In genomic region chr5:97844797-97845196, GRCh38 we compare ENCODE assay signal across 30 cellular contexts.
DNase-seq lines count a peak whose midpoint lies in the region; ATAC-seq and TF ChIP-seq lines count a peak whose summit lies in the region.
"Had no signal": no experiment of that assay in that cellular context is flagged by ENCODE, and none has a peak within 500 bp of the region (broad histone marks: within the 10 kb centered on the region; RNA-seq: fewer than 3 reads in every experiment).

No MANE protein-coding gene starts in this region.

- H3K4me1 Mint-ChIP-seq in activated CD4-positive, alpha-beta memory T cell treated with anti-CD3 and anti-CD28 coated beads, Interleukin-2, amount 10 ng/mL, durations not matched to agents 7 days and 5 days = no peaks in the 10 kb centered on the region
- H3K4me1 Mint-ChIP-seq: natural killer cell had no signal

- peak; percentile 3 for TF ChIP-seq CTCF in GM12865 (IDR thresholded peaks at IDR 0.05; ENCODE audit: insufficient read depth, low read depth, low read length, missing control alignments)
- TF ChIP-seq CTCF in GM20000 (IDR thresholded peaks at IDR 0.05; ENCODE audit: extremely low read depth, missing control alignments) = peak; percentile 13

- no peaks in the 10 kb centered on the region for H3K36me3 Mint-ChIP-seq in activated CD4-positive, alpha-beta memory T cell treated with anti-CD3 and anti-CD28 coated beads, Interleukin-2, amount 10 ng/mL, durations not matched to agents 7 days and 5 days (ENCODE audit: low read depth)
- H3K36me3 Mint-ChIP-seq: activated CD4-positive, alpha-beta memory T cell treated with anti-CD3 and anti-CD28 coated beads for 36 hours; natural killer cell had no signal

- no peak overlapping the region for H3K27ac Mint-ChIP-seq in activated CD4-positive, alpha-beta memory T cell treated with anti-CD3 and anti-CD28 coated beads, Interleukin-2, amount 10 ng/mL, durations not matched to agents 7 days and 5 days
- H3K27ac Mint-ChIP-seq: activated CD4-positive, alpha-beta memory T cell treated with anti-CD3 and anti-CD28 coated beads for 36 hours; activated naive CD4-positive, alpha-beta T cell treated with anti-CD3 and anti-CD28 coated beads for 36 hours; activated T-helper 1 cell treated with anti-CD3 and anti-CD28 coated beads, Interleukin-12 subunit alpha, Interleukin-12 subunit beta, Interleukin-2, Interleukin-4 antibody, amounts not matched to agents 30 ng/mL and 10 ng/mL and 1 ng/mL, durations not matched to agents 14 hours and 24 hours and 36 hours; natural killer cell had no signal

- H3K4me3 ChIP-seq in GM12865 (ENCODE audit: low read depth, low read length) = no peak overlapping the region
- H3K4me3 ChIP-seq: BLaER1, dorsolateral prefrontal cortex, esophagus squamous epithelium, heart right ventricle, lung, MG63, mucosa of descending colon, tibial artery had no signal

- no peak overlapping the region for H3K4me3 Mint-ChIP-seq in activated CD4-positive, alpha-beta memory T cell treated with anti-CD3 and anti-CD28 coated beads, Interleukin-2, amount 10 ng/mL, durations not matched to agents 7 days and 5 days
- H3K4me3 Mint-ChIP-seq: activated CD4-positive, alpha-beta memory T cell treated with anti-CD3 and anti-CD28 coated beads for 36 hours; activated naive CD4-positive, alpha-beta T cell treated with anti-CD3 and anti-CD28 coated beads for 36 hours; activated T-helper 1 cell treated with anti-CD3 and anti-CD28 coated beads, Interleukin-12 subunit alpha, Interleukin-12 subunit beta, Interleukin-2, Interleukin-4 antibody, amounts not matched to agents 30 ng/mL and 10 ng/mL and 1 ng/mL, durations not matched to agents 14 hours and 24 hours and 36 hours; natural killer cell had no signal

- H3K27me3 Mint-ChIP-seq in activated CD4-positive, alpha-beta memory T cell treated with anti-CD3 and anti-CD28 coated beads, Interleukin-2, amount 10 ng/mL, durations not matched to agents 7 days and 5 days = no peaks in the 10 kb centered on the region
- H3K27me3 Mint-ChIP-seq: activated CD4-positive, alpha-beta memory T cell treated with anti-CD3 and anti-CD28 coated beads for 36 hours had no signal

- no peak for ATAC-seq in HG03108 (IDR thresholded peaks at IDR 0.05; ENCODE audit: unreplicated experiment)
- ATAC-seq: heart right ventricle, mucosa of descending colon, natural killer cell, PC-3 had no signal

- POLR2A ChIA-PET in activated CD4-positive, alpha-beta memory T cell treated with anti-CD3 and anti-CD28 coated beads, Interleukin-2, amount 10 ng/mL, durations not matched to agents 7 days and 5 days (lab: Charles Lee) = no interaction called here

- peak; percentile 6 for DNase-seq in GM12865 (ENCODE audit: low read depth)
- no peak for DNase-seq in GM20000 (ENCODE audit: low spot score)
- DNase-seq in RPMI8226 = peak; percentile 12
- peak; percentile 55 for DNase-seq in iPS-NIHi7 (ENCODE audit: extremely low spot score)
- DNase-seq in NCI-H2029 (lab: John Stamatoyannopoulos, UW) = no peak
- no peak for DNase-seq in activated CD4-positive, alpha-beta memory T cell treated with anti-CD3 and anti-CD28 coated beads, Interleukin-2, amount 10 ng/mL, durations not matched to agents 7 days and 5 days
- DNase-seq: activated CD4-positive, alpha-beta memory T cell treated with anti-CD3 and anti-CD28 coated beads for 36 hours; activated CD4-positive, alpha-beta T cell treated with anti-CD3 and anti-CD28 coated beads for 1 hour; activated CD8-positive, alpha-beta memory T cell treated with anti-CD3 and anti-CD28 coated beads, Interleukin-2, amount 50 U/mL, for 48 hours; activated naive CD4-positive, alpha-beta T cell treated with anti-CD3 and anti-CD28 coated beads for 36 hours; dorsolateral prefrontal cortex; esophagus squamous epithelium; foreskin melanocyte; GF-D8; heart right ventricle; KG1; MG63; mucosa of descending colon; natural killer cell; NCI-H1417; NCI-H2081; NCI-H226; NCI-H774; PC-3; stimulated activated CD4-positive, alpha-beta T cell treated with anti-CD3 and anti-CD28 coated beads, Interleukin-4, amount 100 ng/mL, for 24 hours; tibial artery had no signal

- H3K9me3 Mint-ChIP-seq in activated CD4-positive, alpha-beta memory T cell treated with anti-CD3 and anti-CD28 coated beads, Interleukin-2, amount 10 ng/mL, durations not matched to agents 7 days and 5 days = no peaks in the 10 kb centered on the region
- H3K9me3 Mint-ChIP-seq: activated CD4-positive, alpha-beta memory T cell treated with anti-CD3 and anti-CD28 coated beads for 36 hours; activated naive CD4-positive, alpha-beta T cell treated with anti-CD3 and anti-CD28 coated beads for 36 hours; activated T-helper 1 cell treated with anti-CD3 and anti-CD28 coated beads, Interleukin-12 subunit alpha, Interleukin-12 subunit beta, Interleukin-2, Interleukin-4 antibody, amounts not matched to agents 30 ng/mL and 10 ng/mL and 1 ng/mL, durations not matched to agents 14 hours and 24 hours and 36 hours had no signal

- CTCF ChIA-PET in activated CD4-positive, alpha-beta memory T cell treated with anti-CD3 and anti-CD28 coated beads, Interleukin-2, amount 10 ng/mL, durations not matched to agents 7 days and 5 days (lab: Charles Lee) = no interaction called here

Comparison
In these comparisons a context has a peak if more than half of its experiments do, and no peak if none do; other contexts are left out.
1. DNase-seq: peak in GM12865 (single experiment), RPMI8226 (single experiment) and iPS-NIHi7 (single experiment); none in GM20000 (single experiment), NCI-H2029 (single experiment) and activated CD4-positive, alpha-beta memory T cell treated with anti-CD3 and anti-CD28 coated beads, Interleukin-2, amount 10 ng/mL, durations not matched to agents 7 days and 5 days (single experiment).